Comparison of ENCODE assay signal across 7 cellular contexts in the genomic region with DNA sequence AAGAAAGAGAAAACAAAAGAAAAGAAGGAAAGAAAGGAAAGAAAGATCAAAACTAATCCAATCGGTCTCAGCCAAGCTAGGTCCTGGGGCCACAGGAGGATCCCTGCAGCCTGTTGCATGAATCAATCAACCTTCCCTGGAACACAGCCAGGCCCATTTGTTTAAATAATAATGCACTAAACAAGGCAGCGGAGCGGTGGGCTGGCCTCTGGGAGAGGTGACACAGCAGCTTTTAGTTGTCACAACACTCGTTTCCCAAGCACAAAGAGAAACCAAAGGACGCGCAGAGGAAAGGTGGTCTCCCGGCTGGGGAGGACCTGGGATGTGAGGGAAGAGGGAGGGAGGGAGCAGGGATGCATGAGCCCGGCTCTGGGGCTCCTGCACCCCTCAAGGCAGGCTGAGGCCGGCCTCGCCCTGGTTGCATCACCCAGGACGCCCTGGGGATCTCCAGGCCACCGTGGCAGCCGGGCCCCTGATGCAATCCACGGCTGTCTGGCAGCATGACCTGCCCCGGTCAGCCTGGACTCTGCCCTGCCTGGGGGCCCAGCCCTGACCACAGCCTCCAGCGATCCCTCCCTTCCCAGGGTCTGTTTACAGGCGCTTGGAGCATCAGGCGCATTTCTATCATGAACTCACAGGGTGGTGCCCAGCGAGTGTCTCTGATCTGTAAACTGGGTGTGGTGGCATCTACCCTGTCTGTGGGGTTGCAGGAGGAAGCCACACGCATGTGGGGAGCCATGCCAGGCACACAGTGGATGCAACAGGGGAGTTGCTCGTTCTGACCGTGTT. TPM values are rescaled to one million over a fixed set of nuclear protein-coding genes. Genes with fewer than 3 reads are reported as not detected.
DNase-seq lines count a peak whose midpoint lies in the region; ATAC-seq, FAIRE-seq and TF ChIP-seq lines count a peak whose summit lies in the region.

No MANE protein-coding gene starts in this region.

- H4K20me1 ChIP-seq in K562 (replicated peaks; ENCODE audit: control insufficient read depth, insufficient read depth, low read length): no peaks in the 10 kb centered on the region

- CTCF ChIA-PET in K562 (lab: Yijun Ruan, JAX; ENCODE audit: low intra/inter-chr PET ratio): no interaction called here
- CTCF ChIA-PET in activated naive CD4-positive, alpha-beta T cell treated with anti-CD3 and anti-CD28 coated beads for 36 hours (lab: Charles Lee): no interaction called here

- H3K9me3 Mint-ChIP-seq in activated naive CD4-positive, alpha-beta T cell treated with anti-CD3 and anti-CD28 coated beads for 36 hours: no peaks in the 10 kb centered on the region

- in situ Hi-C loops in K562 (cut with MboI): no loop called here
- in situ Hi-C loops in transverse colon (cut with MboI; ENCODE audit: low pct_ligation_motif_present in 1 of 4, low pct_unique_long_range_greater_than_20kb in 1 of 4, low sequenced_read_pairs in 3 of 4): no loop called here

- H3K79me2 ChIP-seq in K562 (ENCODE audit: control insufficient read depth, insufficient read depth, low read length): no peaks in the 10 kb centered on the region

- H3K9ac ChIP-seq in K562 (ENCODE audit: insufficient read depth in 1 of 2, low read depth in 2 of 2, low read length in 2 of 2): peak overlapping the region; percentile 80 to 92

- H3K4me3 Mint-ChIP-seq in activated naive CD4-positive, alpha-beta T cell treated with anti-CD3 and anti-CD28 coated beads for 36 hours: no peak overlapping the region

- peak; percentile 94 for FAIRE-seq in K562 (lab: Jason Lieb, UNC)

- no peaks in the 10 kb centered on the region for H3K27me3 Mint-ChIP-seq in activated naive CD4-positive, alpha-beta T cell treated with anti-CD3 and anti-CD28 coated beads for 36 hours (ENCODE audit: low read depth)

- H3K4me3 ChIP-seq in K562: peak overlapping the region; percentile 17; the same call in 1 of the 2 replicates
- peak overlapping the region in 2 of 4 donors; percentile 2 to 14 for H3K4me3 ChIP-seq in transverse colon

- ATAC-seq in K562 (peak; percentile 92), GM21515 (IDR thresholded peaks at IDR 0.05; ENCODE audit: unreplicated experiment) (no peak)

- peak in 1 of 2 experiments; percentile 7; a peak in 2 of 4 replicates for TF ChIP-seq RAD21 in K562 (CRISPR knock-in tag; conservative IDR thresholded peaks at IDR 0.05 in 1 of 2, IDR thresholded peaks at IDR 0.05 in 1 of 2)

- H3K36me3 ChIP-seq in K562 (ENCODE audit: control insufficient read depth, insufficient read depth, low read length) (no peaks in the 10 kb centered on the region), transverse colon (no peaks in the 10 kb centered on the region)

- peak overlapping the region; percentile 89 for H2AFZ ChIP-seq in K562 (ENCODE audit: low read depth, low read length)

- H3K27ac ChIP-seq in K562 (ENCODE audit: extremely low read depth, low read depth, low read length): peak overlapping the region; percentile 84
- H3K27ac ChIP-seq in transverse colon: no peak overlapping the region

- H3K27ac Mint-ChIP-seq in activated naive CD4-positive, alpha-beta T cell treated with anti-CD3 and anti-CD28 coated beads for 36 hours: no peak overlapping the region

- POLR2A ChIA-PET in K562 (lab: Yijun Ruan, JAX): interaction anchor here (0.6 to 3.2 kb wide), 9 partner anchors 8 to 388 kb away, joined by 3 to 11 read pairs (median 4); a partner anchor contains a TSS

- no peak for TF ChIP-seq CTCF in K562 (IDR thresholded peaks at IDR 0.05 in 2 of 3, conservative IDR thresholded peaks at IDR 0.05 in 1 of 3; ENCODE audit: insufficient read depth in 2 of 3, low read depth in 1 of 3, low read length in 3 of 3)
- no peak for TF ChIP-seq CTCF in transverse colon (IDR thresholded peaks at IDR 0.05)

- DNase-seq in H4 (ENCODE audit: low spot score) (peak; percentile 90), NCI-H2171 (lab: John Stamatoyannopoulos, UW) (peak; percentile 45), K562 (ENCODE audit: extremely low read depth in 1 of 4, low spot score in 3 of 4) (peak; percentile 66 to 89 (median 74)), iris pigment epithelial cell (ENCODE audit: low read depth) (peak; percentile 76), transverse colon (peak; percentile 21)
- DNase-seq in activated naive CD4-positive, alpha-beta T cell treated with anti-CD3 and anti-CD28 coated beads for 36 hours: no peak

- intact Hi-C loops in K562 (cut with micrococcal nuclease) (loop anchor here (1.0 to 2.0 kb wide), 2 partner anchors 34 to 68 kb away; a partner anchor contains a TSS), transverse colon (cut with DNase I; ENCODE audit: low total_unique reads) (no loop called here)
- intact Hi-C loops in activated naive CD4-positive, alpha-beta T cell treated with anti-CD3 and anti-CD28 coated beads for 36 hours (cut with micrococcal nuclease): no loop called here

- no peaks in the 10 kb centered on the region for H3K9me1 ChIP-seq in K562 (ENCODE audit: control insufficient read depth, insufficient read depth, low read length)

- H3K4me1 ChIP-seq in K562 (replicated peaks in 1 of 2; ENCODE audit: control insufficient read depth in 2 of 2, insufficient read depth in 2 of 2, low read length in 2 of 2) (peaks cover 26 to 58% of the 10 kb centered on the region in 2 experiments; a peak in 4 of 5 replicates), transverse colon (peaks cover 0 to 6% (median 0%) of the 10 kb centered on the region in 4 donors)

- no peaks in the 10 kb centered on the region for H3K36me3 Mint-ChIP-seq in activated naive CD4-positive, alpha-beta T cell treated with anti-CD3 and anti-CD28 coated beads for 36 hours (ENCODE audit: low read depth)

- H3K27me3 ChIP-seq in K562 (ENCODE audit: control insufficient read depth in 2 of 2, insufficient read depth in 2 of 2, low read length in 2 of 2): no peaks in the 10 kb centered on the region
- peaks cover 6% of the 10 kb centered on the region for H3K27me3 ChIP-seq in transverse colon

- H3K4me1 Mint-ChIP-seq in activated naive CD4-positive, alpha-beta T cell treated with anti-CD3 and anti-CD28 coated beads for 36 hours (ENCODE audit: low read depth): peaks cover 4% of the 10 kb centered on the region

- H3K4me2 ChIP-seq in K562 (ENCODE audit: insufficient read depth, low read length): peak overlapping the region; percentile 75

- H3K9me3 ChIP-seq in K562 (replicated peaks; ENCODE audit: control insufficient read depth, insufficient read depth, low read depth, low read length) (no peaks in the 10 kb centered on the region), transverse colon (no peaks in the 10 kb centered on the region)

- 0 out of 2 replicates have a peak, but pooled peaks have one; percentile 51 for TF ChIP-seq POLR2A in K562 (conservative IDR thresholded peaks at IDR 0.05)
- TF ChIP-seq POLR2A in transverse colon (IDR thresholded peaks at IDR 0.05): no peak

- TF ChIP-seq EP300 in K562 (IDR thresholded peaks at IDR 0.05; ENCODE audit: low read length): peak; percentile 64
- no peak for TF ChIP-seq EP300 in transverse colon (IDR thresholded peaks at IDR 0.05; ENCODE audit: low read depth)

- TSS peak; percentile 96 for BruUV-seq in K562 (replicated peaks; lab: Mats Ljungman, UMichigan)

- 16% methylated on average over 21 of the region's 22 CpGs for WGBS in K562 (ENCODE audit: insufficient coverage, low coverage, missing lambda C conversion rate)
- 28 to 44% methylated on average over 1 to 22 of the region's 22 CpGs for WGBS in transverse colon (ENCODE audit: low coverage in 1 of 2), 2 donors

RNA-seq across cellular contexts. Expression of a gene that starts 32.5 kb away (rescaled TPM):
- 5.0 and 14.1 TPM in 2 replicates for total RNA-seq in H4 (2014; rRNA removed; shearing (Covaris generic))
- 65.7 and 167 TPM in 2 replicates for total RNA-seq in K562 (2011; cell fraction: chromatin; rRNA removed; ENCODE audit: low replicate concordance)
- 84.0 and 92.2 TPM in 2 replicates for total RNA-seq in K562 (2011; cell fraction: nucleolus; rRNA removed)
- total RNA-seq in K562 (2011; cell fraction: nucleoplasm; rRNA removed): 68.9 and 73.7 TPM in 2 replicates
- total RNA-seq in K562 (2014; rRNA removed) (12.7 and 17.5 TPM in 2 replicates), K562 (2014; rRNA removed; fragmentation: Illumina TruSeq; extraction: Trizol) (0.93 and 1.1 TPM in 2 replicates), K562 (2015; rRNA removed; fragmentation: Illumina TruSeq; extraction: Trizol) (4.0 and 4.6 TPM in 2 replicates), K562 (2021) (18.0 and 20.1 TPM in 2 replicates), transverse colon (10 to 100 TPM in 2 of 4 donors, 1 to 10 TPM in 2; 2.6 to 23.6 (median 12.4) TPM)
- polyA plus RNA-seq in K562 (2011; rRNA removed) (17.1 and 57.8 TPM in 2 replicates), K562 (2014; fragmentation: Illumina TruSeq; extraction: Trizol) (5.0 and 11.6 TPM in 2 replicates), K562 (2014; fragmentation: Nextera tagmentation; extraction: Ambion mirVana) (not detected), K562 (2014; rRNA removed) (21.2 and 24.1 TPM in 2 replicates)
- 29.3 and 39.3 TPM in 2 replicates for polyA plus RNA-seq in K562 (2011; cell fraction: cytosol; rRNA removed)
- 170 and 193 TPM in 2 replicates for polyA plus RNA-seq in K562 (2011; cell fraction: nucleus; rRNA removed)
- polyA plus RNA-seq in K562 (2012): 17.2 and 26.5 TPM in 2 replicates
- 4.9 and 7.1 TPM in 2 replicates for polyA minus RNA-seq in K562 (2011; rRNA and poly(A)+ RNA removed)
- polyA minus RNA-seq in K562 (2011; cell fraction: cytosol; rRNA and poly(A)+ RNA removed): 13.5 and 30.6 TPM in 2 replicates
- 25.7 and 56.9 TPM in 2 replicates for polyA minus RNA-seq in K562 (2011; cell fraction: nucleus; rRNA and poly(A)+ RNA removed)
- total RNA-seq in activated naive CD4-positive, alpha-beta T cell treated with anti-CD3 and anti-CD28 coated beads for 36 hours: not detected

RNA-seq across cellular contexts. Expression of a gene that starts 33.8 kb away (rescaled TPM):
- total RNA-seq in H4 (2014; rRNA removed; shearing (Covaris generic)): 1.9 and 2.5 TPM in 2 replicates
- 40.7 and 125 TPM in 2 replicates for total RNA-seq in K562 (2011; cell fraction: chromatin; rRNA removed; ENCODE audit: low replicate concordance)
- 72.5 and 83.8 TPM in 2 replicates for total RNA-seq in K562 (2011; cell fraction: nucleolus; rRNA removed)
- 47.5 and 50.5 TPM in 2 replicates for total RNA-seq in K562 (2011; cell fraction: nucleoplasm; rRNA removed)
- 4.2 and 5.6 TPM in 2 replicates for total RNA-seq in K562 (2014; rRNA removed)
- total RNA-seq in K562 (2014; rRNA removed; fragmentation: Illumina TruSeq; extraction: Trizol): 0.83 and 0.98 TPM in 2 replicates
- 2.0 and 3.6 TPM in 2 replicates for total RNA-seq in K562 (2015; rRNA removed; fragmentation: Illumina TruSeq; extraction: Trizol)
- 17.3 and 29.4 TPM in 2 replicates for total RNA-seq in K562 (2021)
- 3.2 and 6.2 TPM in 2 replicates for polyA plus RNA-seq in K562 (2011; rRNA removed)
- 2.1 and 4.1 TPM in 2 replicates for polyA plus RNA-seq in K562 (2011; cell fraction: cytosol; rRNA removed)
- 62.1 and 86.4 TPM in 2 replicates for polyA plus RNA-seq in K562 (2011; cell fraction: nucleus; rRNA removed)
- 12.1 and 39.2 TPM in 2 replicates for polyA plus RNA-seq in K562 (2012)
- 2.5 and 9.1 TPM in 2 replicates for polyA plus RNA-seq in K562 (2014; fragmentation: Illumina TruSeq; extraction: Trizol)
- under 1 TPM; 0.15 to 0.29 TPM for polyA plus RNA-seq in K562 (2014; fragmentation: Nextera tagmentation; extraction: Ambion mirVana)
- 13.2 and 16.9 TPM in 2 replicates for polyA plus RNA-seq in K562 (2014; rRNA removed)
- 1.3 and 1.8 TPM in 2 replicates for polyA minus RNA-seq in K562 (2011; rRNA and poly(A)+ RNA removed)
- 3.1 and 11.4 TPM in 2 replicates for polyA minus RNA-seq in K562 (2011; cell fraction: cytosol; rRNA and poly(A)+ RNA removed)
- 15.5 and 15.9 TPM in 2 replicates for polyA minus RNA-seq in K562 (2011; cell fraction: nucleus; rRNA and poly(A)+ RNA removed)
- 100 to 1,000 TPM in 1 of 4 donors, 10 to 100 TPM in 3; 17.5 to 140 (median 28.0) TPM for total RNA-seq in transverse colon
- 10 to 100 TPM; 13.6 to 15.6 TPM for total RNA-seq in activated naive CD4-positive, alpha-beta T cell treated with anti-CD3 and anti-CD28 coated beads for 36 hours
